In genomic region chr1:70871790-70872189, GRCh38 we compare ENCODE assay signal across 29 cellular contexts.
"Had no signal": no experiment of that assay in that cellular context is flagged by ENCODE, and none has a peak within 500 bp of the region (broad histone marks: within the 10 kb centered on the region; RNA-seq: fewer than 3 reads in every experiment).

No MANE protein-coding gene starts in this region.

- H3K4me1 ChIP-seq: body of pancreas, esophagus muscularis mucosa, gastroesophageal sphincter had no signal

- H3K27me3 ChIP-seq: adrenal gland, body of pancreas, esophagus muscularis mucosa, gastroesophageal sphincter had no signal

- ATAC-seq: activated CD4-positive, alpha-beta T cell treated with anti-CD3 and anti-CD28 coated beads for 36 hours; activated CD8-positive, alpha-beta memory T cell treated with anti-CD3 and anti-CD28 coated beads, Interleukin-2, amount 10 ng/mL, durations not matched to agents 7 days and 5 days; activated CD8-positive, alpha-beta T cell treated with anti-CD3 and anti-CD28 coated beads, Interleukin-2, amount 10 ng/mL, durations not matched to agents 7 days and 5 days; activated naive CD8-positive, alpha-beta T cell treated with anti-CD3 and anti-CD28 coated beads, Interleukin-2, amount 50 U/mL, for 24 hours; body of pancreas; effector memory CD8-positive, alpha-beta T cell; gastroesophageal sphincter; T-helper 17 cell had no signal

- H3K36me3 ChIP-seq: adrenal gland, esophagus muscularis mucosa, gastroesophageal sphincter had no signal

- H3K9me3 ChIP-seq: adrenal gland, body of pancreas, esophagus muscularis mucosa, gastroesophageal sphincter had no signal

- H3K27ac ChIP-seq: adrenal gland, body of pancreas, coronary artery, esophagus muscularis mucosa, gastroesophageal sphincter had no signal

- H3K4me3 ChIP-seq: adrenal gland, body of pancreas, coronary artery, esophagus muscularis mucosa, gastroesophageal sphincter had no signal

- DNase-seq: activated CD4-positive, alpha-beta memory T cell treated with anti-CD3 and anti-CD28 coated beads for 36 hours; activated CD4-positive, alpha-beta T cell treated with anti-CD3 and anti-CD28 coated beads for 36 hours; activated CD4-positive, alpha-beta T cell treated with anti-CD3 and anti-CD28 coated beads, Interleukin-2, amount 10 ng/mL, durations not matched to agents 24 days and 14 days; activated CD4-positive, CD25-positive, alpha-beta regulatory T cell; activated CD4-positive, CD25-positive, alpha-beta regulatory T cell treated with anti-CD3 and anti-CD28 coated beads, Interleukin-2, amount 50 U/mL, for 72 hours; activated CD8-positive, alpha-beta memory T cell treated with anti-CD3 and anti-CD28 coated beads, Interleukin-2, amount 10 ng/mL, durations not matched to agents 7 days and 5 days; activated CD8-positive, alpha-beta memory T cell treated with anti-CD3 and anti-CD28 coated beads, Interleukin-2, amount 50 U/mL, for 4 hours; activated CD8-positive, alpha-beta T cell treated with anti-CD3 and anti-CD28 coated beads, Interleukin-2, amount 10 ng/mL, durations not matched to agents 7 days and 5 days; activated effector memory CD4-positive, alpha-beta T cell treated with anti-CD3 and anti-CD28 coated beads, Interleukin-2, amount 50 U/mL, for 16 hours; activated naive CD4-positive, alpha-beta T cell treated with anti-CD3 and anti-CD28 coated beads for 36 hours; activated naive CD8-positive, alpha-beta T cell treated with anti-CD3 and anti-CD28 coated beads for 36 hours; activated naive CD8-positive, alpha-beta T cell treated with anti-CD3 and anti-CD28 coated beads, Interleukin-2, amount 50 U/mL, for 24 hours; activated T-cell treated with anti-CD3 and anti-CD28 coated beads, Interleukin-2, amount 50 U/mL, for 1 hour; activated T-cell treated with anti-CD3 and anti-CD28 coated beads, Interleukin-2, amount 50 U/mL, for 48 hours; adrenal gland; amygdala; aorta; body of pancreas; dermis blood vessel endothelial cell; effector CD4-positive, alpha-beta T cell; effector memory CD8-positive, alpha-beta T cell; erythroblast; foreskin melanocyte; T-helper 1 cell; T-helper 17 cell; T1000 had no signal
